ENCODE assay signal across 8 cellular contexts in the genomic region with DNA sequence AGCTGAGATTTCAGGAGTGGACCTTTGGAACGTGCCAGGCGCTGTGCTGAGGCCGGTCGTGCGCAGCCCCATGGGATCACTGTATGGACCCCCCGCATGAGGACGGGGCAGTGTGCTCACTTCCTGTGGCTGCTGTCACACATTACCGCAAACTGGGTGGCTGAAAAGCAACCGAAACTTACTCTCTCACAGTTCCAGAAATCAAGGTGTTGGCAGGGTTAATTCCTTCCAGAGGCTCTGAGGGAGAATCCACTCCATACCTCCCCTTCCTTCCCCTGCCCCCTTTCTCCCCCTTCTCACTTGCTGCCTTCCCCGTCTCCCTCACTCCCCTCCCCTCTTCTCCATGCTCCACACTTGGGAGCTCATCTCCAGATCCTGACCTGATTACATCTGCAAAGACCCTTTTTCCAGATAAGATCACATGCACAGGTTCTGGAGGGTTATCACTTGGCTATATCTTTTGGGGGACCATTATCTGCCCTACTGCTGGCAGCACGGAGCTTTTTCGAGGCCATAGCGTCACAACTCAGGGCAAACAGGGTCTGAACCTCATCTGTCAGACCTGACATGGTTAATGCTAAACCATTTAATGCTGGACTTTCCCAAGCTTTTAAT. TPM values are rescaled to one million over a fixed set of nuclear protein-coding genes. Genes with fewer than 3 reads are reported as not detected.
DNase-seq lines count a peak whose midpoint lies in the region; ATAC-seq and TF ChIP-seq lines count a peak whose summit lies in the region.

No MANE protein-coding gene starts in this region.

- H3K4me1 Mint-ChIP-seq in activated naive CD8-positive, alpha-beta T cell treated with anti-CD3 and anti-CD28 coated beads, Interleukin-2, amount 50 U/mL, for 24 hours: peaks cover 89% of the 10 kb centered on the region
- peaks cover 32% of the 10 kb centered on the region for H3K4me1 Mint-ChIP-seq in endodermal cell

- peak overlapping the region; percentile 65 for H3K4me3 Mint-ChIP-seq in activated naive CD8-positive, alpha-beta T cell treated with anti-CD3 and anti-CD28 coated beads, Interleukin-2, amount 50 U/mL, for 24 hours
- H3K4me3 Mint-ChIP-seq in endodermal cell: no peak overlapping the region

- H3K36me3 Mint-ChIP-seq in activated naive CD8-positive, alpha-beta T cell treated with anti-CD3 and anti-CD28 coated beads, Interleukin-2, amount 50 U/mL, for 24 hours (ENCODE audit: low read depth): peaks cover 18% of the 10 kb centered on the region
- H3K36me3 Mint-ChIP-seq in endodermal cell (ENCODE audit: low read depth): peaks cover 8% of the 10 kb centered on the region

- peak overlapping the region; percentile 95 for H3K27ac ChIP-seq in neutrophil
- no peak overlapping the region for H3K27ac ChIP-seq in endodermal cell (ENCODE audit: low read depth, low read length)

- TF ChIP-seq CTCF in neutrophil (IDR thresholded peaks at IDR 0.05) (no peak), endodermal cell (conservative IDR thresholded peaks at IDR 0.05) (no peak)

- H3K4me1 ChIP-seq in neutrophil (ENCODE audit: control insufficient read depth in 1 of 2, insufficient read depth in 1 of 2, low read depth in 1 of 2, low read length in 1 of 2) (peaks cover 64 to 68% of the 10 kb centered on the region in 2 experiments), endodermal cell (ENCODE audit: control insufficient read depth, insufficient read depth, low read length) (peaks cover 15% of the 10 kb centered on the region)

- H3K27me3 ChIP-seq in neutrophil: no peaks in the 10 kb centered on the region
- no peaks in the 10 kb centered on the region for H3K27me3 ChIP-seq in endodermal cell (ENCODE audit: control insufficient read depth, insufficient read depth, low read length, poor library complexity, severe bottlenecking)

- H3K27me3 Mint-ChIP-seq in activated naive CD8-positive, alpha-beta T cell treated with anti-CD3 and anti-CD28 coated beads, Interleukin-2, amount 50 U/mL, for 24 hours: no peaks in the 10 kb centered on the region
- no peaks in the 10 kb centered on the region for H3K27me3 Mint-ChIP-seq in endodermal cell (ENCODE audit: insufficient read depth)

- H3K9ac ChIP-seq in endodermal cell (ENCODE audit: extremely low read depth, low read length, poor library complexity, severe bottlenecking): no peak overlapping the region

- peak; percentile 62 for DNase-seq in activated naive CD8-positive, alpha-beta T cell treated with anti-CD3 and anti-CD28 coated beads, Interleukin-2, amount 50 U/mL, for 24 hours
- DNase-seq in endodermal cell (no peak), NCI-H748 (lab: John Stamatoyannopoulos, UW; ENCODE audit: unreplicated experiment) (no peak), DMS79 treated with DMSO at 0.1 percent for 48 hours (lab: John Stamatoyannopoulos, UW) (no peak)

- H3K9me3 Mint-ChIP-seq in activated naive CD8-positive, alpha-beta T cell treated with anti-CD3 and anti-CD28 coated beads, Interleukin-2, amount 50 U/mL, for 24 hours: no peaks in the 10 kb centered on the region
- peaks cover 6% of the 10 kb centered on the region for H3K9me3 Mint-ChIP-seq in endodermal cell

- ATAC-seq in GM18502 (IDR thresholded peaks at IDR 0.05; ENCODE audit: poor library complexity, unreplicated experiment): peak; percentile 51
- ATAC-seq in HG02981 (IDR thresholded peaks at IDR 0.05; ENCODE audit: unreplicated experiment): peak; percentile 42
- ATAC-seq in activated naive CD8-positive, alpha-beta T cell treated with anti-CD3 and anti-CD28 coated beads, Interleukin-2, amount 50 U/mL, for 24 hours: no peak
- ATAC-seq in HG03108 (IDR thresholded peaks at IDR 0.05; ENCODE audit: unreplicated experiment): no peak

- 92% methylated on average over 13 of the region's 13 CpGs for whole genome bisulfite sequencing in endodermal cell (ENCODE audit: insufficient coverage in 1 of 2, insufficient read length in 1 of 2), 2 experiments

- H3K4me3 ChIP-seq in neutrophil (ENCODE audit: low read depth in 1 of 2, low read length in 1 of 2) (peak overlapping the region in 1 of 2 experiments; percentile 21), endodermal cell (ENCODE audit: low read length) (no peak overlapping the region)

- H3K9me3 ChIP-seq in neutrophil (no peaks in the 10 kb centered on the region), endodermal cell (ENCODE audit: control insufficient read depth, low read length) (peaks cover 10% of the 10 kb centered on the region)

- peak overlapping the region; percentile 93 for H3K27ac Mint-ChIP-seq in activated naive CD8-positive, alpha-beta T cell treated with anti-CD3 and anti-CD28 coated beads, Interleukin-2, amount 50 U/mL, for 24 hours
- H3K27ac Mint-ChIP-seq in endodermal cell: no peak overlapping the region

- H3K36me3 ChIP-seq in neutrophil (peaks cover 17% of the 10 kb centered on the region), endodermal cell (ENCODE audit: control insufficient read depth, insufficient read depth, low read length) (no peaks in the 10 kb centered on the region)

RNA-seq across cellular contexts. Expression of a gene that starts 41.2 kb away (rescaled TPM):
- 10 to 100 TPM; 18.7 to 18.9 TPM for total RNA-seq in endodermal cell
- 58.0 TPM for polyA plus RNA-seq in endodermal cell (2013, experiment 1 of 2)
- 51.5 TPM for polyA plus RNA-seq in endodermal cell (2013, experiment 2 of 2)

Comparison
In these comparisons a context has a peak if more than half of its experiments do, and no peak if none do; other contexts are left out.
1. ATAC-seq: peak in GM18502 (single experiment) and HG02981 (single experiment); none in activated naive CD8-positive, alpha-beta T cell treated with anti-CD3 and anti-CD28 coated beads, Interleukin-2, amount 50 U/mL, for 24 hours (single experiment) and HG03108 (single experiment).